Comparison of ENCODE assay signal across 22 cellular contexts in the genomic region with DNA sequence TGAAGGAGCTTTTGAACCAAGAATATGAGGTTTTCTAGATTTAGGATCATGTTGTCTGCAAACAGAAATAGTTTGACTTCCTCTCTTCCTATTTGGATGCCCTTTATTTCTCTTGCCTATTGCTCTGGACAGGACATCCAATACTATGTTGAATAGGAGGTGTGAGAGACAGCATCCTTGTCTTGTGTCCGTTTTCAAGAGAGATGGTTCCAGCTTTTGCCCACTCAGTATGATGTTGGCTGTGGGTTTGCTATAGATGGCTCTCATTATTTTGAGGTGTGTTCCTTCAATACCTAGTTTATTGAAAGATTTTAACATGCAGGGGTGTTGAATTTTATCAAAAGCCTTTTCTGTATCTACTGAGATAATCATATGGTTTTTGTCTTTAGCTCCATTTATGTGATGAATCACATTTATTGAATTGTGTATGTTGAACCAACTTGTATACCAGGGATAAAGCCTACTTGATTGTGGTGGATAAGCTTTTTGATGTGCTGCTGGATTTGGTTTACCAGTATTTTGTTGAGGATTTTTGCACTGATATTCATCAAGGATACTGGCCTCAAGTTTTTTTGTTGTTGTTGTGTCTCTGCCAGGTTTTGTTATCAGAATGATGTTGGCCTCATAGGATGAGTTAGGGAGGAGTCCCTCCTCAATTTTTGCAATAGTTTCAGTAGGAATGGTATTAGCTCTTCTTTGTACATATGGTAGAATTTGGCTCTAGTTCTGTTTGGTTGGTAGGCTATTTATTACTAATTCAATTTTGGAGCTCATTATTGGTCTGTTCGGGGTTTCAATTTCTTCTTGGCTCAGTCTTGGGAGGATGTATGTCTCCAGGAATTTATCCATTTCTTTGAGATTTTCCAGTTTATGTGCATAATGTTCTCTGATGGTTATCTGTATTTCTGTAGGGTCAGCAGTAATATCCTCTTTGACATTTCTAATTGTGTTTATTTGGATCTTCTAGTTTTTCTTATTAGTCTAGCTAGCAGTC. TPM values are rescaled to one million over a fixed set of nuclear protein-coding genes. Genes with fewer than 3 reads are reported as not detected.
"Had no signal": no experiment of that assay in that cellular context is flagged by ENCODE, and none has a peak within 500 bp of the region (broad histone marks: within the 10 kb centered on the region; RNA-seq: fewer than 3 reads in every experiment).

No MANE protein-coding gene starts in this region.

- H3K27me3 ChIP-seq: foreskin keratinocyte, neural progenitor cell, ovary, right atrium auricular region had no signal

- H3K9me3 ChIP-seq: esophagus muscularis mucosa, lower lobe of right lung, ovary had no signal

- H3K27ac ChIP-seq: dorsolateral prefrontal cortex, esophagus muscularis mucosa, foreskin keratinocyte, left ventricle myocardium inferior, lower lobe of right lung, neural progenitor cell, ovary, right atrium auricular region had no signal

- H3K9ac ChIP-seq: neural progenitor cell had no signal

- DNase-seq: cortex of kidney; dorsolateral prefrontal cortex; effector CD8-positive, alpha-beta T cell; foreskin keratinocyte; immature natural killer cell; kidney; left cardiac atrium; left ventricle myocardium inferior; lower lobe of right lung; mesenchymal stem cell; midbrain; nucleus accumbens; ovary; small intestine; stimulated activated CD4-positive, alpha-beta T cell treated with anti-CD3 and anti-CD28 coated beads, Interleukin-2, amount 100 ng/mL, for 48 hours; stimulated activated naive CD4-positive, alpha-beta T cell treated with Interleukin-2 at 50 U/mL for 16 hours; trophoblast cell had no signal

- H3K4me3 ChIP-seq: dorsolateral prefrontal cortex, esophagus muscularis mucosa, left ventricle myocardium inferior, lower lobe of right lung, neural progenitor cell, ovary, right atrium auricular region had no signal

- H3K36me3 ChIP-seq: esophagus muscularis mucosa, left ventricle myocardium inferior, lower lobe of right lung, neural progenitor cell, ovary, right atrium auricular region had no signal

- H3K4me2 ChIP-seq: neural progenitor cell had no signal

- ATAC-seq: foreskin keratinocyte; left cardiac atrium; lower lobe of right lung; natural killer cell treated with Interleukin-12 subunit alpha and Interleukin-12 subunit beta and Interleukin-15 and Interleukin-18, amount 100 ng/mL, for 72 hours had no signal

- H2AFZ ChIP-seq: neural progenitor cell had no signal

- H3K4me1 ChIP-seq: esophagus muscularis mucosa, left ventricle myocardium inferior, lower lobe of right lung, neural progenitor cell, right atrium auricular region had no signal

RNA-seq across cellular contexts. Expression of gene IFNE, which starts 41.2 kb away (rescaled TPM):
- total RNA-seq: esophagus muscularis mucosa; left cardiac atrium; left ventricle myocardium inferior; lower lobe of right lung; natural killer cell treated with Interleukin-12 subunit alpha and Interleukin-12 subunit beta and Interleukin-15 and Interleukin-18, amount 100 ng/mL, for 72 hours; posterior vena cava; right atrium auricular region had no signal
- polyA plus RNA-seq: immature natural killer cell, ovary had no signal
